Comparison of ENCODE assay signal across 9 cellular contexts in genomic region chr12:105279460-105280056, GRCh38. TPM values are rescaled to one million over a fixed set of nuclear protein-coding genes. Genes with fewer than 3 reads are reported as not detected.
DNase-seq lines count a peak whose midpoint lies in the region; ATAC-seq and TF ChIP-seq lines count a peak whose summit lies in the region.
"Had no signal": no experiment of that assay in that cellular context is flagged by ENCODE, and none has a peak within 500 bp of the region (broad histone marks: within the 10 kb centered on the region; RNA-seq: fewer than 3 reads in every experiment).

No MANE protein-coding gene starts in this region.

- no peaks in the 10 kb centered on the region for H3K36me3 Mint-ChIP-seq in activated T-helper 1 cell treated with anti-CD3 and anti-CD28 coated beads, Interleukin-12 subunit alpha, Interleukin-12 subunit beta, Interleukin-2, Interleukin-4 antibody, amounts not matched to agents 30 ng/mL and 10 ng/mL and 1 ng/mL, durations not matched to agents 14 hours and 24 hours and 36 hours (ENCODE audit: low read depth)
- H3K36me3 Mint-ChIP-seq: activated naive CD8-positive, alpha-beta T cell had no signal

- H3K27ac ChIP-seq in heart right ventricle, result no peak overlapping the region

- no peaks in the 10 kb centered on the region for H3K36me3 ChIP-seq in heart right ventricle

- no peak overlapping the region for H3K4me3 Mint-ChIP-seq in activated T-helper 1 cell treated with anti-CD3 and anti-CD28 coated beads, Interleukin-12 subunit alpha, Interleukin-12 subunit beta, Interleukin-2, Interleukin-4 antibody, amounts not matched to agents 30 ng/mL and 10 ng/mL and 1 ng/mL, durations not matched to agents 14 hours and 24 hours and 36 hours
- H3K4me3 Mint-ChIP-seq: activated naive CD8-positive, alpha-beta T cell had no signal

- TF ChIP-seq CTCF in heart right ventricle (IDR thresholded peaks at IDR 0.05), result peak; percentile 15 to 75 (median 65)

- H3K27me3 Mint-ChIP-seq in activated T-helper 1 cell treated with anti-CD3 and anti-CD28 coated beads, Interleukin-12 subunit alpha, Interleukin-12 subunit beta, Interleukin-2, Interleukin-4 antibody, amounts not matched to agents 30 ng/mL and 10 ng/mL and 1 ng/mL, durations not matched to agents 14 hours and 24 hours and 36 hours (ENCODE audit: insufficient read depth), result peaks cover 15% of the 10 kb centered on the region

- peak in 4 of 8 donors; percentile 39 to 71 (median 49) for ATAC-seq in heart right ventricle

- WGBS in heart right ventricle, 2 donors, result 68 to 76% methylated on average over 6 of the region's 6 CpGs

- H3K4me1 Mint-ChIP-seq in activated T-helper 1 cell treated with anti-CD3 and anti-CD28 coated beads, Interleukin-12 subunit alpha, Interleukin-12 subunit beta, Interleukin-2, Interleukin-4 antibody, amounts not matched to agents 30 ng/mL and 10 ng/mL and 1 ng/mL, durations not matched to agents 14 hours and 24 hours and 36 hours (ENCODE audit: low read depth), result no peaks in the 10 kb centered on the region

- no peaks in the 10 kb centered on the region for H3K9me3 Mint-ChIP-seq in activated T-helper 1 cell treated with anti-CD3 and anti-CD28 coated beads, Interleukin-12 subunit alpha, Interleukin-12 subunit beta, Interleukin-2, Interleukin-4 antibody, amounts not matched to agents 30 ng/mL and 10 ng/mL and 1 ng/mL, durations not matched to agents 14 hours and 24 hours and 36 hours

- intact Hi-C loops in activated T-helper 1 cell treated with anti-CD3 and anti-CD28 coated beads, Interleukin-12 subunit alpha, Interleukin-12 subunit beta, Interleukin-2, Interleukin-4 antibody, amounts not matched to agents 30 ng/mL and 10 ng/mL and 1 ng/mL, durations not matched to agents 14 hours and 24 hours and 36 hours (cut with micrococcal nuclease), result loop anchor here (1.0 kb wide), 2 partner anchors 51 to 104 kb away; partner anchors contain the start of gene C12orf75
- intact Hi-C loops in heart right ventricle (cut with DNase I), result loop anchor here in 9 of 10 donors (1.0 to 10.0 kb wide), 5 partner anchors 102 to 105 kb away; no protein-coding TSS in a partner anchor

- no peak overlapping the region for H3K4me3 ChIP-seq in heart right ventricle

- H3K4me1 ChIP-seq in heart right ventricle, result no peaks in the 10 kb centered on the region

- no peaks in the 10 kb centered on the region for H3K9me3 ChIP-seq in heart right ventricle

- no peak overlapping the region for H3K27ac Mint-ChIP-seq in activated T-helper 1 cell treated with anti-CD3 and anti-CD28 coated beads, Interleukin-12 subunit alpha, Interleukin-12 subunit beta, Interleukin-2, Interleukin-4 antibody, amounts not matched to agents 30 ng/mL and 10 ng/mL and 1 ng/mL, durations not matched to agents 14 hours and 24 hours and 36 hours
- H3K27ac Mint-ChIP-seq: activated naive CD8-positive, alpha-beta T cell had no signal

- peaks cover 0 to 17% (median 0%) of the 10 kb centered on the region in 7 donors for H3K27me3 ChIP-seq in heart right ventricle

- DNase-seq in NCI-H2107 (lab: John Stamatoyannopoulos, UW) (peak; percentile 3), NCI-H2107 treated with DMSO at 0.1 percent for 48 hours (lab: John Stamatoyannopoulos, UW; ENCODE audit: unreplicated experiment) (no peak), NCI-H69 (lab: John Stamatoyannopoulos, UW) (peak; percentile 67), heart right ventricle (peak in 1 of 2 donors; percentile 24), smooth muscle cell of the brain vasculature (ENCODE audit: low read depth, low spot score) (peak; percentile 21), HPDE6-E6E7 (ENCODE audit: extremely low spot score) (no peak), NCI-H524 (lab: John Stamatoyannopoulos, UW) (no peak)
- peak; percentile 21 for DNase-seq in activated T-helper 1 cell treated with anti-CD3 and anti-CD28 coated beads, Interleukin-12 subunit alpha, Interleukin-12 subunit beta, Interleukin-2, Interleukin-4 antibody, amounts not matched to agents 30 ng/mL and 10 ng/mL and 1 ng/mL, durations not matched to agents 14 hours and 24 hours and 36 hours (ENCODE audit: low spot score)

RNA-seq across cellular contexts. Expression of gene APPL2, which starts 43.6 kb away (rescaled TPM):
- total RNA-seq in activated T-helper 1 cell treated with anti-CD3 and anti-CD28 coated beads, Interleukin-12 subunit alpha, Interleukin-12 subunit beta, Interleukin-2, Interleukin-4 antibody, amounts not matched to agents 30 ng/mL and 10 ng/mL and 1 ng/mL, durations not matched to agents 14 hours and 24 hours and 36 hours, result 22.9 and 27.8 TPM in 2 replicates
- total RNA-seq in heart right ventricle, result 10 to 100 TPM; 14.1 to 28.9 (median 19.4) TPM
- 10 to 100 TPM in 1 of 2 donors, 1 to 10 TPM in 1; 8.4 to 15.2 TPM for polyA plus RNA-seq in heart right ventricle

RNA-seq across cellular contexts. Expression of gene C12orf75, which starts 50.9 kb away (rescaled TPM):
- 87.8 and 93.4 TPM in 2 replicates for total RNA-seq in activated T-helper 1 cell treated with anti-CD3 and anti-CD28 coated beads, Interleukin-12 subunit alpha, Interleukin-12 subunit beta, Interleukin-2, Interleukin-4 antibody, amounts not matched to agents 30 ng/mL and 10 ng/mL and 1 ng/mL, durations not matched to agents 14 hours and 24 hours and 36 hours
- 1 to 10 TPM in 8 of 10 donors, under 1 TPM in 2; 0.76 to 4.9 (median 1.7) TPM for total RNA-seq in heart right ventricle
- 1 to 10 TPM in 1 of 2 donors, under 1 TPM in 1; 0.86 to 3.1 TPM for polyA plus RNA-seq in heart right ventricle

Comparison
In these comparisons a context has a peak if more than half of its experiments do, and no peak if none do; other contexts are left out.
1. DNase-seq: peak in NCI-H2107 (single experiment), NCI-H69 (single experiment), activated T-helper 1 cell treated with anti-CD3 and anti-CD28 coated beads, Interleukin-12 subunit alpha, Interleukin-12 subunit beta, Interleukin-2, Interleukin-4 antibody, amounts not matched to agents 30 ng/mL and 10 ng/mL and 1 ng/mL, durations not matched to agents 14 hours and 24 hours and 36 hours (single experiment) and smooth muscle cell of the brain vasculature (single experiment); none in NCI-H2107 treated with DMSO at 0.1 percent for 48 hours (single experiment), HPDE6-E6E7 (single experiment) and NCI-H524 (0 of 2).
2. RNA of gene C12orf75, which starts 50.9 kb away (total RNA-seq): 87.8 to 93.4 TPM in activated T-helper 1 cell treated with anti-CD3 and anti-CD28 coated beads, Interleukin-12 subunit alpha, Interleukin-12 subunit beta, Interleukin-2, Interleukin-4 antibody, amounts not matched to agents 30 ng/mL and 10 ng/mL and 1 ng/mL, durations not matched to agents 14 hours and 24 hours and 36 hours; 0.76 to 4.9 TPM in heart right ventricle; every median in the first group is over 10 times any median in the second.